8 cellular contexts compared by ENCODE assay signal in the genomic region with DNA sequence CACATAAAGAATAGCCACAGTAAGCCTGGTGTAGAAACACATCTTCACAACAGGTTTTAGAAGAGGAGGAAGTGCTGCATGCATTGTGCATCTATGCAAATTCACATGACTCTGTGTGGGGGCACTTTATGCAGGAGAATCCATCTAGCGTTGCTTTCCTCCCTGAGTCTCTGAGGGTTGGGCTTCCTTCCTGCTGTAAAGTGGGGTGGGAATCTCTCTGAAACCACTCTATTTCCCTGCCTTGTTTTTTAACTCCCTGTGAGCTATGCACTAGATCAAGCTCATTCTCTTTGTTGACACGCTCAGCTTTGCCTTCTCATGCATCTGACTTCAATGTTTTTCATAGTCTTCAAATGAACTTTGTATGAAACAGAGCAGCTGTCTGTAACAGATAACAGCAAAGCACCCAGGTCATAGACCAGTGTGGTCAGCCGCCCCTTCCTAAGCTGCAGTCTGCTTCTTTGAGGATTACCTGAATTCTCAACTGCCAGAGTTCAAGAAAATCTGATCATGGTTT.
A peak's percentile ranks its signal among the peaks of the same experiment; 100 is the strongest.
DNase-seq lines count a peak whose midpoint lies in the region; ATAC-seq and TF ChIP-seq lines count a peak whose summit lies in the region.

No MANE protein-coding gene starts in this region.

- H2AFZ ChIP-seq in trophoblast cell (ENCODE audit: insufficient read depth, low read length, poor library complexity): no peak overlapping the region

- no peak overlapping the region for H4K91ac ChIP-seq in trophoblast cell (ENCODE audit: low read depth, low read length)

- H3K79me1 ChIP-seq in trophoblast cell (ENCODE audit: low read length): no peaks in the 10 kb centered on the region

- H3K23ac ChIP-seq in trophoblast cell (ENCODE audit: low read length): no peak overlapping the region

- POLR2A ChIA-PET in activated CD8-positive, alpha-beta T cell treated with anti-CD3 and anti-CD28 coated beads for 36 hours (lab: Charles Lee): interaction anchor here (0.6 to 3.5 kb wide), 4 partner anchors 104 to 115 kb away, joined by 3 to 11 read pairs (median 3); no protein-coding TSS in a partner anchor

- H3K4me3 ChIP-seq in CD4-positive, CD25-positive, alpha-beta regulatory T cell (ENCODE audit: low read depth, low read length): peak overlapping the region; percentile 64
- H3K4me3 ChIP-seq in trophoblast cell (ENCODE audit: low read depth, low read length): no peak overlapping the region

- H3K9me3 ChIP-seq in CD4-positive, CD25-positive, alpha-beta regulatory T cell (ENCODE audit: control insufficient read depth in 2 of 2, low read length in 2 of 2): no peaks in the 10 kb centered on the region
- H3K9me3 ChIP-seq in trophoblast cell (ENCODE audit: insufficient read depth, low read depth, low read length): no peaks in the 10 kb centered on the region

- peak in 1 of 3 donors; percentile 80 for DNase-seq in CD4-positive, CD25-positive, alpha-beta regulatory T cell
- DNase-seq in activated CD8-positive, alpha-beta T cell treated with anti-CD3 and anti-CD28 coated beads for 36 hours: peak; percentile 53
- DNase-seq in stimulated activated naive CD8-positive, alpha-beta T cell treated with anti-CD3 and anti-CD28 coated beads, Interleukin-15, Interleukin-2, amounts not matched to agents 100 U/mL and 50 U/mL, for 24 hours: no peak
- no peak for DNase-seq in CD1c-positive myeloid dendritic cell (ENCODE audit: extremely low spot score)
- no peak for DNase-seq in amygdala (lab: John Stamatoyannopoulos, UW)
- no peak for DNase-seq in trophoblast cell

- H3K27me3 Mint-ChIP-seq in CD4-positive, CD25-positive, alpha-beta regulatory T cell: no peaks in the 10 kb centered on the region
- no peaks in the 10 kb centered on the region for H3K27me3 Mint-ChIP-seq in activated CD8-positive, alpha-beta T cell treated with anti-CD3 and anti-CD28 coated beads for 36 hours

- no peak overlapping the region for H3K18ac ChIP-seq in trophoblast cell (ENCODE audit: low read length)

- TF ChIP-seq CTCF in activated CD8-positive, alpha-beta T cell treated with anti-CD3 and anti-CD28 coated beads for 36 hours (IDR thresholded peaks at IDR 0.05): no peak

- no peak overlapping the region for H3K4me2 ChIP-seq in trophoblast cell (ENCODE audit: low read length)

- H3K4ac ChIP-seq in trophoblast cell (ENCODE audit: low read depth, low read length): no peak overlapping the region

- no CpG with 5 or more reads among the region's 3 CpGs for WGBS in trophoblast cell (ENCODE audit: extremely low coverage, insufficient coverage, insufficient read length)

- H3K36me3 Mint-ChIP-seq in CD4-positive, CD25-positive, alpha-beta regulatory T cell: no peaks in the 10 kb centered on the region
- peaks cover 3% of the 10 kb centered on the region for H3K36me3 Mint-ChIP-seq in activated CD8-positive, alpha-beta T cell treated with anti-CD3 and anti-CD28 coated beads for 36 hours (ENCODE audit: low read depth)

- no peak overlapping the region for H3K9ac ChIP-seq in trophoblast cell (ENCODE audit: low read length)

- H4K8ac ChIP-seq in trophoblast cell (ENCODE audit: low read depth, low read length): no peak overlapping the region

- no peaks in the 10 kb centered on the region for H3K79me2 ChIP-seq in trophoblast cell (ENCODE audit: control insufficient read depth, insufficient read depth, low read length, poor library complexity)

- H3K27me3 ChIP-seq in CD4-positive, CD25-positive, alpha-beta regulatory T cell (ENCODE audit: control insufficient read depth, insufficient read depth, low read length): no peaks in the 10 kb centered on the region
- H3K27me3 ChIP-seq in trophoblast cell (ENCODE audit: insufficient read depth, low read length): no peaks in the 10 kb centered on the region

- no peak overlapping the region for H2BK5ac ChIP-seq in trophoblast cell (ENCODE audit: low read depth, low read length, poor library complexity)

- peaks cover 0 to 1% (median 0%) of the 10 kb centered on the region in 7 donors for H3K9me3 Mint-ChIP-seq in CD4-positive, CD25-positive, alpha-beta regulatory T cell
- H3K9me3 Mint-ChIP-seq in activated CD8-positive, alpha-beta T cell treated with anti-CD3 and anti-CD28 coated beads for 36 hours: peaks cover 2% of the 10 kb centered on the region

- H3K14ac ChIP-seq in trophoblast cell (ENCODE audit: low read length): no peak overlapping the region

- H4K12ac ChIP-seq in trophoblast cell (ENCODE audit: low read depth, low read length): no peak overlapping the region

- no peak overlapping the region for H2AK5ac ChIP-seq in trophoblast cell (ENCODE audit: low read length)

- H3K4me1 Mint-ChIP-seq in CD4-positive, CD25-positive, alpha-beta regulatory T cell: peaks cover 29 to 70% (median 58%) of the 10 kb centered on the region in 4 donors
- peaks cover 61% of the 10 kb centered on the region for H3K4me1 Mint-ChIP-seq in activated CD8-positive, alpha-beta T cell treated with anti-CD3 and anti-CD28 coated beads for 36 hours (ENCODE audit: low read depth)

- no peaks in the 10 kb centered on the region for H3K36me3 ChIP-seq in CD4-positive, CD25-positive, alpha-beta regulatory T cell (ENCODE audit: control insufficient read depth, insufficient read depth, low read length)
- H3K36me3 ChIP-seq in trophoblast cell (ENCODE audit: control insufficient read depth in 1 of 2, insufficient read depth in 2 of 2, low read length in 2 of 2): no peaks in the 10 kb centered on the region

- H2BK120ac ChIP-seq in trophoblast cell (ENCODE audit: insufficient read depth, low read length, poor library complexity): no peak overlapping the region

- CTCF ChIA-PET in activated CD8-positive, alpha-beta T cell treated with anti-CD3 and anti-CD28 coated beads for 36 hours (lab: Charles Lee): interaction anchor here (0.7 to 5.2 kb wide), 5 partner anchors 8 to 160 kb away, joined by 3 to 48 read pairs (median 6); no protein-coding TSS in a partner anchor

- peak overlapping the region; percentile 76 to 89 (median 82) for H3K27ac Mint-ChIP-seq in CD4-positive, CD25-positive, alpha-beta regulatory T cell
- peak overlapping the region; percentile 72 for H3K27ac Mint-ChIP-seq in activated CD8-positive, alpha-beta T cell treated with anti-CD3 and anti-CD28 coated beads for 36 hours

- peak overlapping the region; percentile 16 to 86 (median 52) for H3K4me3 Mint-ChIP-seq in CD4-positive, CD25-positive, alpha-beta regulatory T cell
- peak overlapping the region; percentile 1 for H3K4me3 Mint-ChIP-seq in activated CD8-positive, alpha-beta T cell treated with anti-CD3 and anti-CD28 coated beads for 36 hours

- peaks cover 45% of the 10 kb centered on the region for H3K4me1 ChIP-seq in CD4-positive, CD25-positive, alpha-beta regulatory T cell (ENCODE audit: control insufficient read depth, insufficient read depth, low read length, poor library complexity, severe bottlenecking)
- H3K4me1 ChIP-seq in trophoblast cell (ENCODE audit: control insufficient read depth in 1 of 2, insufficient read depth in 2 of 2, low read length in 2 of 2): no peaks in the 10 kb centered on the region

- intact Hi-C loops in activated CD8-positive, alpha-beta T cell treated with anti-CD3 and anti-CD28 coated beads for 36 hours (cut with micrococcal nuclease): no loop called here

- ATAC-seq in CD4-positive, CD25-positive, alpha-beta regulatory T cell (ENCODE audit: low read depth in 2 of 2): peak; percentile 70 to 77
- peak; percentile 92 for ATAC-seq in GM19324 (IDR thresholded peaks at IDR 0.05; ENCODE audit: low FRiP score, unreplicated experiment)
- ATAC-seq in HG03135 (IDR thresholded peaks at IDR 0.05; ENCODE audit: unreplicated experiment): peak; percentile 90
- peak; percentile 55 for ATAC-seq in activated CD8-positive, alpha-beta T cell treated with anti-CD3 and anti-CD28 coated beads for 36 hours
- ATAC-seq in stimulated activated naive CD8-positive, alpha-beta T cell treated with anti-CD3 and anti-CD28 coated beads, Interleukin-15, Interleukin-2, amounts not matched to agents 100 U/mL and 50 U/mL, for 24 hours: peak; percentile 38

- no peak overlapping the region for H2BK12ac ChIP-seq in trophoblast cell (ENCODE audit: low read length)

- H3K27ac ChIP-seq in CD4-positive, CD25-positive, alpha-beta regulatory T cell (ENCODE audit: insufficient read depth, low read length, poor library complexity, severe bottlenecking): peak overlapping the region; percentile 62
- H3K27ac ChIP-seq in trophoblast cell (ENCODE audit: low read depth, low read length): no peak overlapping the region

Comparison
In these comparisons a context has a peak if more than half of its experiments do, and no peak if none do; other contexts are left out.
1. ATAC-seq: peak in every context shown above with its lines; median percentile 92 in GM19324; 90 in HG03135; 74 in CD4-positive, CD25-positive, alpha-beta regulatory T cell; 55 in activated CD8-positive, alpha-beta T cell treated with anti-CD3 and anti-CD28 coated beads for 36 hours; 38 in stimulated activated naive CD8-positive, alpha-beta T cell treated with anti-CD3 and anti-CD28 coated beads, Interleukin-15, Interleukin-2, amounts not matched to agents 100 U/mL and 50 U/mL, for 24 hours.